ENCODE assay signal across 8 cellular contexts in genomic region chr4:74157743-74158560, GRCh38. TPM values are rescaled to one million over a fixed set of nuclear protein-coding genes. Genes with fewer than 3 reads are reported as not detected.
DNase-seq lines count a peak whose midpoint lies in the region; ATAC-seq, FAIRE-seq and TF ChIP-seq lines count a peak whose summit lies in the region.

MTHFD2L (plus strand) TSS chr4:74158118; CDS start chr4:74158139, 21 bp downstream.

- peak; percentile 31; the same call in 1 of the 2 replicates for TF ChIP-seq RAD21 in HepG2 (CRISPR knock-in tag; IDR thresholded peaks at IDR 0.05)

- H3K27ac Mint-ChIP-seq in CD14-positive monocyte = peak within 1 kb of the TSS; percentile 88 to 98 (median 93)

- in situ Hi-C loops in HepG2 (cut with HindIII; ENCODE audit: extremely low pct_ligation_motif_present, low pct_unique_long_range_greater_than_20kb) = no loop called here

- TF ChIP-seq POLR2A in HepG2 (IDR thresholded peaks at IDR 0.05; ENCODE audit: insufficient read depth in 1 of 2, low read depth in 2 of 2, low read length in 2 of 2) = peak; percentile 84 to 91

- H3K36me3 ChIP-seq in HepG2 (replicated peaks in 1 of 2; ENCODE audit: control insufficient read depth in 1 of 2, insufficient read depth in 2 of 2, low read length in 2 of 2) = peaks cover 3 to 13% of the 10 kb centered on the region in 2 experiments; a peak in 3 of 5 replicates

- H3K27me3 ChIP-seq in HepG2 (ENCODE audit: control insufficient read depth in 1 of 2, insufficient read depth in 2 of 2, low read length in 2 of 2) = no peaks in the 10 kb centered on the region

- H4K20me1 ChIP-seq in HepG2 (ENCODE audit: insufficient read depth, low read length) = no peaks in the 10 kb centered on the region

- H3K27me3 Mint-ChIP-seq in CD14-positive monocyte (ENCODE audit: low read depth in 3 of 3) = no peaks in the 10 kb centered on the region

- FAIRE-seq in HepG2 (lab: Jason Lieb, UNC) = peak; percentile 47

- TF ChIP-seq EP300 in HepG2 (IDR thresholded peaks at IDR 0.05; ENCODE audit: low read depth in 2 of 2, low read length in 2 of 2) (peak in 1 of 2 experiments; percentile 56; a peak in 2 of 4 replicates), HepG2 (CRISPR knock-in tag; IDR thresholded peaks at IDR 0.05; ENCODE audit: borderline replicate concordance) (peak; percentile 31; the same call in 1 of the 2 replicates)

- peaks cover 19% of the 10 kb centered on the region for H3K4me1 Mint-ChIP-seq in CD14-positive monocyte

- H3K9me3 Mint-ChIP-seq in CD14-positive monocyte = no peaks in the 10 kb centered on the region

- CTCF ChIA-PET in HepG2 (lab: Yijun Ruan, JAX; ENCODE audit: low intra/inter-chr PET ratio, low total read pairs) = no interaction called here

- peaks cover 23 to 27% of the 10 kb centered on the region in 2 donors for H3K36me3 Mint-ChIP-seq in CD14-positive monocyte

- TF ChIP-seq CTCF in CD14-positive monocyte (IDR thresholded peaks at IDR 0.05) = no peak
- no peak; the same call in 1 of the 2 replicates for TF ChIP-seq CTCF in HepG2 (CRISPR knock-in tag; IDR thresholded peaks at IDR 0.05)

- peak within 1 kb of the TSS; percentile 90 for H3K9ac ChIP-seq in HepG2 (ENCODE audit: insufficient read depth, low read depth, low read length)

- ATAC-seq in GM19351 (IDR thresholded peaks at IDR 0.05; ENCODE audit: unreplicated experiment) (peak; percentile 95), HG03520 (IDR thresholded peaks at IDR 0.05; ENCODE audit: unreplicated experiment) (peak; percentile 98), HepG2 (peak; percentile 99)

- intact Hi-C loops in CD14-positive monocyte (cut with micrococcal nuclease) (no loop called here), HepG2 (cut with micrococcal nuclease; ENCODE audit: unreplicated experiment) (no loop called here)

- POLR2A ChIA-PET in HepG2 (lab: Yijun Ruan, JAX) = interaction anchor here (0.5 to 1.2 kb wide), 5 partner anchors 36 to 1397 kb away, joined by 3 to 6 read pairs (median 3); partner anchors contain the start of gene CXCL2

- no TSS peak for BruUV-seq in HepG2 (replicated peaks; lab: Mats Ljungman, UMichigan)

- peak within 1 kb of the TSS; percentile 88 for H3K27ac ChIP-seq in HepG2 (ENCODE audit: extremely low read length, insufficient read depth, low read length)

- whole genome bisulfite sequencing in HepG2 (ENCODE audit: low lambda C conversion rate) = 0% methylated on average over 6 of the region's 79 CpGs

- peaks cover 31% of the 10 kb centered on the region for H3K79me2 ChIP-seq in HepG2 (ENCODE audit: insufficient read depth, low read length)

- peak within 1 kb of the TSS; percentile 90 for H2AFZ ChIP-seq in HepG2 (ENCODE audit: low read length)

- no peaks in the 10 kb centered on the region for H3K9me3 ChIP-seq in HepG2 (ENCODE audit: low read length)

- H3K4me1 ChIP-seq in HepG2 (ENCODE audit: insufficient read depth, low read length) = peaks cover 18% of the 10 kb centered on the region

- DNase-seq in CD14-positive monocyte (ENCODE audit: low spot score) (peak; percentile 84), NCI-H526 treated with DMSO at 0.1 percent for 48 hours (lab: John Stamatoyannopoulos, UW) (peak; percentile 71), dermis blood vessel endothelial cell (peak; percentile 97), HepG2 (ENCODE audit: low spot score) (peak; percentile 93)
- DNase-seq in activated CD4-positive, alpha-beta T cell treated with anti-CD3 and anti-CD28 coated beads, Interleukin-2, amount 50 U/mL, for 24 hours (ENCODE audit: low read depth in 1 of 2, low spot score in 1 of 2) = peak; percentile 70 to 82
- peak; percentile 73 to 77 for DNase-seq in stimulated activated CD4-positive, alpha-beta T cell treated with anti-CD3 and anti-CD28 coated beads, Interleukin-2, amount 100 ng/mL, for 48 hours

- peak within 1 kb of the TSS; percentile 78 to 88 (median 86) for H3K4me3 ChIP-seq in HepG2 (replicated peaks in 1 of 3; ENCODE audit: insufficient read depth in 1 of 3, low read depth in 2 of 3, low read length in 3 of 3)

- peak within 1 kb of the TSS; percentile 93 for H3K4me2 ChIP-seq in HepG2 (ENCODE audit: low read depth, low read length)

- peak within 1 kb of the TSS; percentile 91 to 97 for H3K4me3 Mint-ChIP-seq in CD14-positive monocyte

TF ChIP-seq in HepG2, 621 proteins besides CTCF, POLR2A, EP300 and RAD21 (continues in another document):
- TF ChIP-seq ARID3A (IDR thresholded peaks at IDR 0.05; ENCODE audit: low read depth, low read length) (no peak), IRF9 (CRISPR knock-in tag; IDR thresholded peaks at IDR 0.05; ENCODE audit: borderline replicate concordance) (peak; percentile 79; the same call in 1 of the 2 replicates), ZNF354B (CRISPR knock-in tag; IDR thresholded peaks at IDR 0.05) (no peak), PHF8 (CRISPR knock-in tag; IDR thresholded peaks at IDR 0.05) (peak; percentile 88), GTF2F1 (IDR thresholded peaks at IDR 0.05; ENCODE audit: low read length) (no peak), SNAPC2 (CRISPR knock-in tag; IDR thresholded peaks at IDR 0.05) (0 out of 2 replicates have a peak, but pooled peaks have one; percentile 52), SMARCE1 (IDR thresholded peaks at IDR 0.05; ENCODE audit: borderline replicate concordance) (no peak), ELK4 (CRISPR knock-in tag; IDR thresholded peaks at IDR 0.05; ENCODE audit: borderline replicate concordance) (peak; percentile 40; the same call in 1 of the 2 replicates), MLX (CRISPR knock-in tag; IDR thresholded peaks at IDR 0.05) (0 out of 2 replicates have a peak, but pooled peaks have one; percentile 36), PCBP1 (IDR thresholded peaks at IDR 0.05; ENCODE audit: borderline replicate concordance, low read depth, low read length) (no peak), ZNF431 (CRISPR knock-in tag; IDR thresholded peaks at IDR 0.05; ENCODE audit: borderline replicate concordance, low read depth) (peak; percentile 74; the same call in 1 of the 2 replicates)

RNA-seq across cellular contexts. Expression of gene MTHFD2L, which starts in this region (rescaled TPM):
- polyA plus RNA-seq in CD14-positive monocyte = 1 to 10 TPM; 4.8 to 7.0 TPM
- total RNA-seq in dermis blood vessel endothelial cell = 19.8 and 33.5 TPM in 2 replicates
- total RNA-seq in HepG2 (2016; rRNA removed; fragmentation: Illumina TruSeq; extraction: Trizol) = 11.2 and 14.9 TPM in 2 replicates
- total RNA-seq in HepG2 (2016; cell fraction: cytosol; rRNA removed; fragmentation: Illumina TruSeq; extraction: Trizol; ENCODE audit: low read depth) = 36.2 and 41.6 TPM in 2 replicates
- 10.3 and 13.4 TPM in 2 replicates for total RNA-seq in HepG2 (2016; cell fraction: insoluble cytoplasmic fraction; rRNA removed; fragmentation: Illumina TruSeq; extraction: Trizol)
- 23.7 and 23.8 TPM in 2 replicates for total RNA-seq in HepG2 (2016; cell fraction: membrane; rRNA removed; fragmentation: Illumina TruSeq; extraction: Trizol)
- total RNA-seq in HepG2 (2016; cell fraction: nucleus; rRNA removed; fragmentation: Illumina TruSeq; extraction: Trizol) = 29.5 and 31.0 TPM in 2 replicates
- polyA plus RNA-seq in HepG2 (2011; rRNA removed) = 8.0 and 10.5 TPM in 2 replicates
- polyA plus RNA-seq in HepG2 (2011; cell fraction: cytosol; rRNA removed) = 2.9 and 4.8 TPM in 2 replicates
- polyA plus RNA-seq in HepG2 (2011; cell fraction: nucleus; rRNA removed) = 5.4 and 7.8 TPM in 2 replicates
- 7.8 and 8.7 TPM in 2 replicates for polyA plus RNA-seq in HepG2 (2012)
- polyA plus RNA-seq in HepG2 (2016; cell fraction: cytosol; fragmentation: Illumina TruSeq; extraction: Trizol; ENCODE audit: low read depth) = 17.5 and 27.6 TPM in 2 replicates
- 18.4 and 19.3 TPM in 2 replicates for polyA plus RNA-seq in HepG2 (2016; cell fraction: insoluble cytoplasmic fraction; fragmentation: Illumina TruSeq; extraction: Trizol; ENCODE audit: low read depth)
- polyA plus RNA-seq in HepG2 (2016; cell fraction: membrane; fragmentation: Illumina TruSeq; extraction: Trizol; ENCODE audit: low read depth) = 20.0 and 23.5 TPM in 2 replicates
- polyA plus RNA-seq in HepG2 (2016; cell fraction: nucleus; fragmentation: Illumina TruSeq; extraction: Trizol; ENCODE audit: insufficient read depth, low read depth) = 21.6 and 22.3 TPM in 2 replicates
- 5.1 and 6.2 TPM in 2 replicates for polyA minus RNA-seq in HepG2 (2011; rRNA and poly(A)+ RNA removed; ENCODE audit: low replicate concordance)
- polyA minus RNA-seq in HepG2 (2011; cell fraction: cytosol; rRNA and poly(A)+ RNA removed) = 3.6 and 4.0 TPM in 2 replicates
- polyA minus RNA-seq in HepG2 (2011; cell fraction: nucleus; rRNA and poly(A)+ RNA removed) = 48.3 and 57.2 TPM in 2 replicates

Comparison
In these comparisons a context has a peak if more than half of its experiments do, and no peak if none do; other contexts are left out.
1. Peak in every context shown above with its lines: DNase-seq, ATAC-seq, H3K4me3 ChIP-seq and H3K27ac ChIP-seq.